ENCODE assay signal across 8 cellular contexts in the genomic region with DNA sequence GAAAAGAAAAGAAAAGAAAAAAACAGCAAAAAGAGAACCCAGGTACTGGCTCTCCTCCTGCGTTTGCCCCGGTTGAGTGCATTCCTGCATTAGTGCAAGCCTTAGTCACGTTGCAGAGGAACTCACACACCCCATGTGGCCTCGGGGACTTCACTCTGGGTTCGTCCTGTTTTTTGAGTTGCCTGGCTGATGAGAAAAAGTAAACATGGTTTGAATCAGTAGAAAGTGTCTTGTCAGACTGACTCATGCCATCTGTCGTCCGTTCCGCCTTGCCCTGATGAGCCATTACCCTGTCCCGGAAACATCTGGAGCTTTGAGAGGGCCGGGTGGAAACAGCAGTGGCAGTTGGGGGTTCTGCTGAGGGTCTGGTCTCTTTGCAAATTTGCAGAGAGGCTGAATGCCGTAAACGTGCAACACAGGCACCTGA. TPM values are rescaled to one million over a fixed set of nuclear protein-coding genes. Genes with fewer than 3 reads are reported as not detected.
DNase-seq lines count a peak whose midpoint lies in the region; ATAC-seq and TF ChIP-seq lines count a peak whose summit lies in the region.

No MANE protein-coding gene starts in this region.

- 39% methylated on average over 12 of the region's 12 CpGs for WGBS in HUES64
- 19 to 53% methylated on average over 12 of the region's 12 CpGs for WGBS in sigmoid colon, 2 donors

- H3K4me1 Mint-ChIP-seq in CD8-positive, alpha-beta T cell (ENCODE audit: low read depth): peaks cover 86% of the 10 kb centered on the region
- H3K4me1 Mint-ChIP-seq in glutamatergic neuron (ENCODE audit: low read depth, unreplicated experiment): peaks cover 32% of the 10 kb centered on the region

- TF ChIP-seq POLR2A in sigmoid colon (IDR thresholded peaks at IDR 0.05): no peak

- H3K27ac Mint-ChIP-seq in CD8-positive, alpha-beta T cell: peak overlapping the region; percentile 84
- peak overlapping the region; percentile 71 for H3K27ac Mint-ChIP-seq in glutamatergic neuron (ENCODE audit: unreplicated experiment)

- POLR2A ChIA-PET in CD8-positive, alpha-beta T cell (lab: Charles Lee): no interaction called here

- intact Hi-C loops in CD8-positive, alpha-beta T cell (cut with DNase I, micrococcal nuclease): loop anchor here in 1 of 2 experiments (1.0 to 5.0 kb wide), 3 partner anchors 10 to 65 kb away; no protein-coding TSS in a partner anchor
- intact Hi-C loops in sigmoid colon (cut with DNase I): loop anchor here (5.0 kb wide), 1 partner anchor 105 kb away; no protein-coding TSS in a partner anchor

- TF ChIP-seq EP300 in sigmoid colon (IDR thresholded peaks at IDR 0.05): peak in 2 of 4 donors; percentile 69 to 77

- H3K36me3 ChIP-seq in CD8-positive, alpha-beta T cell (ENCODE audit: insufficient read depth, low read length): no peaks in the 10 kb centered on the region
- H3K36me3 ChIP-seq in HUES64 (ENCODE audit: insufficient read depth, low read length) (no peaks in the 10 kb centered on the region), sigmoid colon (peaks cover 0 to 9% (median 2%) of the 10 kb centered on the region in 4 donors)

- no peaks in the 10 kb centered on the region for H3K9me3 ChIP-seq in CD8-positive, alpha-beta T cell (ENCODE audit: low read length)
- H3K9me3 ChIP-seq in HUES64 (ENCODE audit: insufficient read depth, low read depth, low read length) (no peaks in the 10 kb centered on the region), sigmoid colon (no peaks in the 10 kb centered on the region)

- no peak for TF ChIP-seq CTCF in CD8-positive, alpha-beta T cell (IDR thresholded peaks at IDR 0.05)
- TF ChIP-seq CTCF in glutamatergic neuron (IDR thresholded peaks at IDR 0.05; ENCODE audit: partially characterized antibody, unreplicated experiment) (no peak), sigmoid colon (IDR thresholded peaks at IDR 0.05) (no peak)

- peaks cover 76% of the 10 kb centered on the region for H3K4me1 ChIP-seq in CD8-positive, alpha-beta T cell (ENCODE audit: insufficient read depth, low read length)
- H3K4me1 ChIP-seq in HUES64 (ENCODE audit: insufficient read depth, low read length) (peaks cover 34% of the 10 kb centered on the region), sigmoid colon (peaks cover 0 to 97% (median 92%) of the 10 kb centered on the region in 4 donors)

- no peaks in the 10 kb centered on the region for H3K27me3 ChIP-seq in CD8-positive, alpha-beta T cell (ENCODE audit: insufficient read depth, low read length)
- H3K27me3 ChIP-seq in HUES64 (ENCODE audit: insufficient read depth, low read length) (no peaks in the 10 kb centered on the region), sigmoid colon (no peaks in the 10 kb centered on the region)

- peaks cover 15% of the 10 kb centered on the region for H3K36me3 Mint-ChIP-seq in CD8-positive, alpha-beta T cell
- no peaks in the 10 kb centered on the region for H3K36me3 Mint-ChIP-seq in glutamatergic neuron (ENCODE audit: unreplicated experiment)

- H3K9ac ChIP-seq in HUES64 (ENCODE audit: low read depth, low read length): peak overlapping the region; percentile 18; the same call in 1 of the 2 replicates

- ATAC-seq in CD8-positive, alpha-beta T cell: peak; percentile 50
- peak; percentile 90 for ATAC-seq in GM21528 (IDR thresholded peaks at IDR 0.05; ENCODE audit: low FRiP score, unreplicated experiment)

- no peaks in the 10 kb centered on the region for H3K27me3 Mint-ChIP-seq in CD8-positive, alpha-beta T cell (ENCODE audit: low read depth)
- peaks cover 6% of the 10 kb centered on the region for H3K27me3 Mint-ChIP-seq in glutamatergic neuron (ENCODE audit: unreplicated experiment)

- DNase-seq in CD8-positive, alpha-beta T cell: peak; percentile 13 to 75 (median 57)
- peak; percentile 75 to 76 for DNase-seq in activated T-cell treated with anti-CD3 and anti-CD28 coated beads, Interleukin-2, amount 50 U/mL, for 48 hours
- DNase-seq in glutamatergic neuron (peak; percentile 29), sigmoid colon (peak; percentile 76), SK-N-DZ (ENCODE audit: low spot score) (no peak), SIG-M5 (lab: John Stamatoyannopoulos, UW) (no peak)

- no peak overlapping the region for H3K4me3 ChIP-seq in CD8-positive, alpha-beta T cell (ENCODE audit: low read depth, low read length)
- H3K4me3 ChIP-seq in HUES64 (ENCODE audit: low read length) (no peak overlapping the region), sigmoid colon (no peak overlapping the region)

- H3K9me3 Mint-ChIP-seq in CD8-positive, alpha-beta T cell: no peaks in the 10 kb centered on the region
- peaks cover 6% of the 10 kb centered on the region for H3K9me3 Mint-ChIP-seq in glutamatergic neuron (ENCODE audit: unreplicated experiment)

- CTCF ChIA-PET in CD8-positive, alpha-beta T cell (lab: Charles Lee): no interaction called here

- no peak overlapping the region for H3K27ac ChIP-seq in CD8-positive, alpha-beta T cell (ENCODE audit: low read depth, low read length)
- H3K27ac ChIP-seq in HUES64 (ENCODE audit: low read depth, low read length) (peak overlapping the region; percentile 56; the same call in 1 of the 2 replicates), sigmoid colon (peak overlapping the region; percentile 46 to 97 (median 51))

- peak overlapping the region; percentile 52 for H3K4me3 Mint-ChIP-seq in CD8-positive, alpha-beta T cell
- H3K4me3 Mint-ChIP-seq in glutamatergic neuron (ENCODE audit: unreplicated experiment): peak overlapping the region; percentile 53

RNA-seq across cellular contexts. Expression of a gene that starts 16.3 kb away (rescaled TPM):
- total RNA-seq in CD8-positive, alpha-beta T cell: 100 to 1,000 TPM; 114 to 120 TPM
- polyA plus RNA-seq in HUES64 (2013, experiment 1 of 2): 43.2 TPM
- polyA plus RNA-seq in HUES64 (2013, experiment 2 of 2): 67.1 TPM
- total RNA-seq in glutamatergic neuron (ENCODE audit: unreplicated experiment) (31.2 TPM), sigmoid colon (100 to 1,000 TPM; 197 to 552 (median 326) TPM)
- 100 to 1,000 TPM in 2 of 3 donors, 10 to 100 TPM in 1; 77.2 to 285 (median 109) TPM for polyA plus RNA-seq in sigmoid colon
- 14.2 and 16.4 TPM in 2 replicates for polyA plus RNA-seq in SK-N-DZ (2014; cell fraction: cytosol; rRNA removed)
- 8.1 and 9.2 TPM in 2 replicates for polyA plus RNA-seq in SK-N-DZ (2014; cell fraction: nucleus; rRNA removed)

RNA-seq across cellular contexts. Expression of a gene that starts 44.5 kb away (rescaled TPM):
- total RNA-seq in CD8-positive, alpha-beta T cell: not detected
- not detected for polyA plus RNA-seq in HUES64 (2013, experiment 1 of 2)
- not detected for polyA plus RNA-seq in HUES64 (2013, experiment 2 of 2)
- not detected for total RNA-seq in glutamatergic neuron (ENCODE audit: unreplicated experiment)
- 1 to 10 TPM in 1 of 4 donors, not detected in 3; 1.1 TPM for total RNA-seq in sigmoid colon
- under 1 TPM in 1 of 3 donors, not detected in 2; 0.03 TPM for polyA plus RNA-seq in sigmoid colon
- not detected in 2 replicates for polyA plus RNA-seq in SK-N-DZ (2014; cell fraction: cytosol; rRNA removed)
- polyA plus RNA-seq in SK-N-DZ (2014; cell fraction: nucleus; rRNA removed): 0.06 TPM in 1 of 2 replicates, not detected in the other

Comparison
In these comparisons a context has a peak if more than half of its experiments do, and no peak if none do; other contexts are left out.
1. DNase-seq: peak in CD8-positive, alpha-beta T cell (7 of 7), activated T-cell treated with anti-CD3 and anti-CD28 coated beads, Interleukin-2, amount 50 U/mL, for 48 hours (2 of 2), glutamatergic neuron (single experiment) and sigmoid colon (single experiment); none in SK-N-DZ (single experiment) and SIG-M5 (single experiment).